22 cellular contexts compared by ENCODE assay signal in genomic region chr2:166181813-166182154, GRCh38. TPM values are rescaled to one million over a fixed set of nuclear protein-coding genes. Genes with fewer than 3 reads are reported as not detected.
DNase-seq lines count a peak whose midpoint lies in the region; ATAC-seq and TF ChIP-seq lines count a peak whose summit lies in the region.
"Had no signal": no experiment of that assay in that cellular context is flagged by ENCODE, and none has a peak within 500 bp of the region (broad histone marks: within the 10 kb centered on the region; RNA-seq: fewer than 3 reads in every experiment).

No MANE protein-coding gene starts in this region.

- H3K4me3 ChIP-seq in SJSA1, result no peak overlapping the region
- no peak overlapping the region for H3K4me3 ChIP-seq in osteoblast (ENCODE audit: insufficient read depth, low read length)
- H3K4me3 ChIP-seq: dorsolateral prefrontal cortex, hepatocyte, mucosa of descending colon, skin epidermis had no signal

- H3K9me3 ChIP-seq in SJSA1 (replicated peaks) (no peaks in the 10 kb centered on the region), osteoblast (ENCODE audit: low read depth, low read length) (no peaks in the 10 kb centered on the region)
- H3K9me3 ChIP-seq: mucosa of descending colon had no signal

- DNase-seq in SJSA1 (ENCODE audit: low read depth in 1 of 2, low spot score in 2 of 2), result peak in 1 of 2 experiments; percentile 70
- DNase-seq in osteoblast (ENCODE audit: insufficient read length, low spot score, missing footprints), result no peak
- DNase-seq in NCI-H128 (lab: John Stamatoyannopoulos, UW; ENCODE audit: unreplicated experiment), result no peak
- DNase-seq in NOMO-1 (lab: John Stamatoyannopoulos, UW; ENCODE audit: unreplicated experiment in 2 of 2), result no peak
- no peak for DNase-seq in MV-4-11 (lab: John Stamatoyannopoulos, UW)
- DNase-seq: CD4-positive, alpha-beta memory T cell; stimulated activated naive B cell treated with anti-CD40 and anti-IgM and Interleukin-4, amounts not matched to agents 10 μg/mL and 1 μg/mL and 100 μg/mL, for 72 hours had no signal

- H2AFZ ChIP-seq in osteoblast (ENCODE audit: low read length), result no peak overlapping the region
- H2AFZ ChIP-seq: hepatocyte had no signal

- H3K27me3 ChIP-seq in SJSA1 (replicated peaks) (no peaks in the 10 kb centered on the region), osteoblast (ENCODE audit: insufficient read depth, low read length) (no peaks in the 10 kb centered on the region)
- H3K27me3 ChIP-seq: hepatocyte had no signal

- peak; percentile 26 for TF ChIP-seq CTCF in osteoblast (IDR thresholded peaks at IDR 0.05; ENCODE audit: extremely low read depth, low read depth, low read length)

- ATAC-seq in GM18505 (IDR thresholded peaks at IDR 0.05; ENCODE audit: unreplicated experiment) (peak; percentile 6), HG02884 (IDR thresholded peaks at IDR 0.05; ENCODE audit: unreplicated experiment) (peak; percentile 6), HG03457 (IDR thresholded peaks at IDR 0.05; ENCODE audit: unreplicated experiment) (no peak)
- ATAC-seq: Right ventricle myocardium inferior had no signal

- H3K4me1 ChIP-seq in SJSA1 (replicated peaks) (peaks cover 24% of the 10 kb centered on the region), osteoblast (ENCODE audit: insufficient read depth, low read length) (no peaks in the 10 kb centered on the region)

- H3K79me2 ChIP-seq in osteoblast (ENCODE audit: insufficient read depth, low read length), result no peaks in the 10 kb centered on the region
- H3K79me2 ChIP-seq: hepatocyte had no signal

- TF ChIP-seq POLR2A in GM18505 (IDR thresholded peaks at IDR 0.05; ENCODE audit: borderline replicate concordance, extremely low read depth, insufficient read depth, insufficient read length), result no peak

- no peaks in the 10 kb centered on the region for H4K20me1 ChIP-seq in osteoblast (ENCODE audit: insufficient read depth, low read length)

- peak overlapping the region; percentile 29 for H3K4me2 ChIP-seq in osteoblast (ENCODE audit: insufficient read depth, low read length)

- H3K27ac ChIP-seq in SJSA1 (peak overlapping the region; percentile 42), osteoblast (ENCODE audit: low read depth, low read length) (no peak overlapping the region)
- H3K27ac ChIP-seq: dorsolateral prefrontal cortex, hepatocyte, skin epidermis had no signal

- H3K36me3 ChIP-seq in SJSA1, result no peaks in the 10 kb centered on the region
- no peaks in the 10 kb centered on the region for H3K36me3 ChIP-seq in osteoblast (ENCODE audit: insufficient read depth, low read length)

RNA-seq across cellular contexts. Expression of gene SCN1A, which starts 54.0 kb away (rescaled TPM):
- total RNA-seq in SJSA1 (2014; rRNA removed; shearing (Covaris generic)), result not detected in 2 replicates
- 0.59 and 0.72 TPM in 2 replicates for total RNA-seq in osteoblast
- total RNA-seq: activated CD8-positive, alpha-beta memory T cell treated with anti-CD3 and anti-CD28 coated beads, Interleukin-2, amount 10 ng/mL, durations not matched to agents 7 days and 5 days; activated naive CD4-positive, alpha-beta T cell treated with anti-CD3 and anti-CD28 coated beads, Interleukin-2, amount 50 U/mL, for 72 hours; activated T-helper 1 cell treated with anti-CD3 and anti-CD28 coated beads, Interleukin-12 subunit alpha, Interleukin-12 subunit beta, Interleukin-2, Interleukin-4 antibody, amounts not matched to agents 30 ng/mL and 10 ng/mL and 1 ng/mL, durations not matched to agents 14 hours and 24 hours and 36 hours; aorta; CD4-positive, alpha-beta memory T cell; fibroblast of villous mesenchyme; G401; pulmonary artery endothelial cell had no signal
